ENCODE assay signal across 1 cellular context in the genomic region with DNA sequence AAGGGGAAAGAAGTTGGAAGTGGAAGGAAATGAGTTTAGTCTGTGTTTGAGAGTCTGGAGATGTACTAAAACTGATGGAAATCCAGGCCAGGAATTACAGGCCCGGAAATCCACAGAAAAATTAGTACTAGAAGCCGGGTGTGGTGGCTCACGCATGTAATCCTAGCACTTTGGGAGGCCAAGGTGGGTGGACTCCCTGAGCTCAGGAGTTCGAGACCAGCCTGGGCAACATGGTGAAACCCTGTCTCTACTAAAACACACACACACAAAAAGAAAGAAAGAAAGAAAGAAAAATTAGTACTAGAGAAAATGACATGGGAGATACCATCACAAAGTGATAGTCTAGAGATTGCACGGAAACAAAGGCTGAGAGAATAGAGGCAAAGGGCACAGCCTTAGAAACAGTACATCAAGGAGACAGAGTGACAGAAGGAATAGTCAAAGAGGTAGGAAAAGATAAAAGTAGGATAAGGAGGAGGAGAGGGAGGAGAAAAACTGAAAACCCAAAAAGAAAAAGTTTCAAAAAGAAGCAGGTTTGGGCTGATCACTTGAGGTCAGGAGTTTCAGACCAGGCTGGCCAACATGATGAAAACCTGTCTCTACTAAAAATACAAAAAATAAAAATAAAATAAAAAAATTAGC.
TF ChIP-seq lines count a peak whose summit lies in the region.

No MANE protein-coding gene starts in this region.

TF ChIP-seq in endothelial cell of umbilical vein, 7 proteins besides CTCF, POLR2A, EP300 and RAD21:
- TF ChIP-seq, protein P1, sequence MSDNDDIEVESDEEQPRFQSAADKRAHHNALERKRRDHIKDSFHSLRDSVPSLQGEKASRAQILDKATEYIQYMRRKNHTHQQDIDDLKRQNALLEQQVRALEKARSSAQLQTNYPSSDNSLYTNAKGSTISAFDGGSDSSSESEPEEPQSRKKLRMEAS (IDR thresholded peaks at IDR 0.05; ENCODE audit: insufficient read depth, insufficient read length): no peak
- TF ChIP-seq POLR2AphosphoS5 (IDR thresholded peaks at IDR 0.05; ENCODE audit: insufficient read depth, low read depth, low read length): no peak
- TF ChIP-seq JUN (IDR thresholded peaks at IDR 0.05; ENCODE audit: borderline replicate concordance, insufficient read depth, insufficient read length, low read depth): no peak
- no peak for TF ChIP-seq MYC (IDR thresholded peaks at IDR 0.05; ENCODE audit: low read depth, low read length)
- TF ChIP-seq GATA2 (IDR thresholded peaks at IDR 0.05; ENCODE audit: insufficient read depth, insufficient read length, low read depth, low read length): no peak
- no peak for TF ChIP-seq EZH2 (IDR thresholded peaks at IDR 0.05; ENCODE audit: borderline replicate concordance, low read depth, low read length, severe bottlenecking)
- no peak for TF ChIP-seq FOS (IDR thresholded peaks at IDR 0.05; ENCODE audit: borderline replicate concordance, insufficient read depth, low read length)
